Comparison of ENCODE assay signal across 11 cellular contexts in the genomic region with DNA sequence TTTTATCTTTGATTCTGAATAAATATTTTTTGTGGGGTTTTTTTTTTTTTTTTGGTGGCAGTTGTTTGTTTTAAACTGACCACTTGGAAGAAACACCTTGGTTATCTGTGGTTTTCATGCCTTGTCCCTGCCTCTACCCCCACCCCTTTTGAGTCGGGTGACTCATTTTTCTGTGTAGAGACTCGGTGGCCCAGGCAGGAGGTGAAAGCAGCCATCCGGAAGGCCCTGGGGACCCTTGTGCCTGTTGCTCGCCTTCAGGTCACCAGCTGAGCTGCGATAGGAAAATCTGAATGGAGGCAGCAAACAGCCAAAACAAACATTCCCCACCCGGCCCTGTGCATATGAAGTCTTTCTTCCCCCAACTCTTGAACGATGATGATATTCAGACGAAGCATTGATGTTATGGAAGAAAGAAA. TPM values are rescaled to one million over a fixed set of nuclear protein-coding genes. Genes with fewer than 3 reads are reported as not detected.
DNase-seq lines count a peak whose midpoint lies in the region; ATAC-seq and TF ChIP-seq lines count a peak whose summit lies in the region.
"Had no signal": no experiment of that assay in that cellular context is flagged by ENCODE, and none has a peak within 500 bp of the region (broad histone marks: within the 10 kb centered on the region; RNA-seq: fewer than 3 reads in every experiment).

No MANE protein-coding gene starts in this region.

- H3K27me3 Mint-ChIP-seq in natural killer cell (ENCODE audit: low read depth in 2 of 2) = no peaks in the 10 kb centered on the region
- H3K27me3 Mint-ChIP-seq: T-helper 17 cell had no signal

- TF ChIP-seq EP300 in transverse colon (IDR thresholded peaks at IDR 0.05; ENCODE audit: low read depth) = no peak

- intact Hi-C loops in natural killer cell (cut with micrococcal nuclease) (no loop called here), transverse colon (cut with DNase I; ENCODE audit: low total_unique reads) (no loop called here)

- ATAC-seq in natural killer cell (peak; percentile 46 to 79 (median 75)), HG03354 (IDR thresholded peaks at IDR 0.05; ENCODE audit: poor library complexity, severe bottlenecking, unreplicated experiment) (no peak)
- ATAC-seq: T-helper 17 cell had no signal

- DNase-seq in NCI-H2171 treated with DMSO at 0.1 percent for 48 hours (lab: John Stamatoyannopoulos, UW) = peak; percentile 56
- peak; percentile 22 for DNase-seq in fibroblast of mammary gland (ENCODE audit: low read depth)
- DNase-seq in natural killer cell = no peak
- no peak for DNase-seq in transverse colon
- no peak for DNase-seq in SKM-1 treated with dmso at 0.1 percent for 144 hours (lab: John Stamatoyannopoulos, UW; ENCODE audit: unreplicated experiment)
- no peak for DNase-seq in NCI-H69 (lab: John Stamatoyannopoulos, UW)
- DNase-seq: mammary epithelial cell; stimulated activated CD4-positive, alpha-beta T cell treated with anti-CD3 and anti-CD28 coated beads, Interleukin-4, amount 100 ng/mL, for 1 hour; T-helper 17 cell had no signal

- no peaks in the 10 kb centered on the region for H3K9me3 ChIP-seq in transverse colon

- no peak overlapping the region for H3K4me3 ChIP-seq in fibroblast of mammary gland (ENCODE audit: control insufficient read depth, low read depth, low read length)
- no peak overlapping the region for H3K4me3 ChIP-seq in transverse colon

- H3K27me3 ChIP-seq in transverse colon = no peaks in the 10 kb centered on the region

- TF ChIP-seq POLR2A in transverse colon (IDR thresholded peaks at IDR 0.05) = no peak

- peak overlapping the region; percentile 78 to 86 (median 83) for H3K27ac ChIP-seq in transverse colon

- H3K4me1 Mint-ChIP-seq in natural killer cell = peaks cover 45 to 58% of the 10 kb centered on the region in 2 donors

- 72 to 85% methylated on average over 4 to 8 of the region's 8 CpGs for WGBS in transverse colon (ENCODE audit: low coverage in 1 of 2), 2 donors

- peaks cover 0 to 31% (median 14%) of the 10 kb centered on the region in 4 donors for H3K36me3 ChIP-seq in transverse colon

- TF ChIP-seq CTCF in fibroblast of mammary gland (conservative IDR thresholded peaks at IDR 0.05; ENCODE audit: control insufficient read depth, insufficient read depth, low read depth, low read length) = no peak
- TF ChIP-seq CTCF in natural killer cell (IDR thresholded peaks at IDR 0.05) = no peak
- TF ChIP-seq CTCF in transverse colon (IDR thresholded peaks at IDR 0.05) = no peak

- H3K36me3 Mint-ChIP-seq in natural killer cell = no peaks in the 10 kb centered on the region

- peak overlapping the region; percentile 81 to 85 for H3K27ac Mint-ChIP-seq in natural killer cell
- H3K27ac Mint-ChIP-seq: T-helper 17 cell had no signal

- H3K4me3 Mint-ChIP-seq in natural killer cell = peak overlapping the region; percentile 45
- H3K4me3 Mint-ChIP-seq: T-helper 17 cell had no signal

- peaks cover 16 to 35% (median 21%) of the 10 kb centered on the region in 4 donors for H3K4me1 ChIP-seq in transverse colon

- in situ Hi-C loops in transverse colon (cut with MboI; ENCODE audit: low pct_ligation_motif_present in 1 of 4, low pct_unique_long_range_greater_than_20kb in 1 of 4, low sequenced_read_pairs in 3 of 4) = no loop called here

- H3K9me3 Mint-ChIP-seq in natural killer cell = no peaks in the 10 kb centered on the region

RNA-seq across cellular contexts. Expression of gene CYP17A1, which starts 22.7 kb away (rescaled TPM):
- not detected for total RNA-seq in natural killer cell
- 10 to 100 TPM in 1 of 4 donors, not detected in 3; 13.3 TPM for total RNA-seq in transverse colon
- total RNA-seq: mammary epithelial cell, NCI-H460, T-helper 17 cell had no signal

RNA-seq across cellular contexts. Expression of gene BORCS7, which starts 39.6 kb away (rescaled TPM):
- 10 to 100 TPM in 2 of 3 donors, 1 to 10 TPM in 1; 9.7 to 18.9 (median 15.4) TPM for total RNA-seq in natural killer cell
- 10 to 100 TPM in 3 of 4 donors, 1 to 10 TPM in 1; 4.1 to 39.4 (median 32.5) TPM for total RNA-seq in transverse colon

RNA-seq across cellular contexts. Expression of gene AS3MT, which starts 54.8 kb away (rescaled TPM):
- total RNA-seq in natural killer cell (under 1 TPM in 2 of 3 donors, not detected in 1; 0.48 to 0.75 TPM), transverse colon (1 to 10 TPM in 2 of 4 donors, under 1 TPM in 1, not detected in 1; 0.96 to 3.4 (median 2.9) TPM)

Comparison
In these comparisons a context has a peak if more than half of its experiments do, and no peak if none do; other contexts are left out.
1. DNase-seq: peak in NCI-H2171 treated with DMSO at 0.1 percent for 48 hours (single experiment) and fibroblast of mammary gland (single experiment); none in natural killer cell (single experiment), transverse colon (single experiment), SKM-1 treated with dmso at 0.1 percent for 144 hours (single experiment) and NCI-H69 (single experiment).